ENCODE assay signal across 8 cellular contexts in genomic region chr4:47913858-47914218, GRCh38. TPM values are rescaled to one million over a fixed set of nuclear protein-coding genes. Genes with fewer than 3 reads are reported as not detected.
DNase-seq lines count a peak whose midpoint lies in the region; ATAC-seq and TF ChIP-seq lines count a peak whose summit lies in the region.

No MANE protein-coding gene starts in this region.

- peak overlapping the region; percentile 93 for H3K4me3 Mint-ChIP-seq in HFFc6
- peak overlapping the region; percentile 99 for H3K4me3 Mint-ChIP-seq in nephron progenitor cell

- H3K9me3 ChIP-seq in esophagus squamous epithelium (peaks cover 0 to 5% (median 0%) of the 10 kb centered on the region in 3 donors), thymus (ENCODE audit: control insufficient read depth) (no peaks in the 10 kb centered on the region)

- no peaks in the 10 kb centered on the region for H3K27me3 ChIP-seq in esophagus squamous epithelium
- H3K27me3 ChIP-seq in thymus (ENCODE audit: control insufficient read depth, insufficient read depth) = no peaks in the 10 kb centered on the region

- peak; percentile 11 for ATAC-seq in GM18508 (IDR thresholded peaks at IDR 0.05; ENCODE audit: insufficient read depth, unreplicated experiment)

- peaks cover 13% of the 10 kb centered on the region for H3K9me3 Mint-ChIP-seq in HFFc6
- peaks cover 17% of the 10 kb centered on the region for H3K9me3 Mint-ChIP-seq in nephron progenitor cell

- peaks cover 0 to 26% (median 10%) of the 10 kb centered on the region in 3 donors for H3K4me1 ChIP-seq in esophagus squamous epithelium
- peaks cover 8% of the 10 kb centered on the region for H3K4me1 ChIP-seq in thymus (ENCODE audit: control insufficient read depth, insufficient read depth, low read length)

- DNase-seq in HFFc6 (no peak), NCI-H1092 (lab: John Stamatoyannopoulos, UW) (peak; percentile 7), activated T-cell treated with anti-CD3 and anti-CD28 coated beads for 48 hours (ENCODE audit: low read depth) (peak; percentile 25), esophagus squamous epithelium (lab: John Stamatoyannopoulos, UW) (no peak), nephron progenitor cell (peak; percentile 63), superior temporal gyrus (ENCODE audit: extremely low spot score) (no peak)

- TF ChIP-seq POLR2A in esophagus squamous epithelium (IDR thresholded peaks at IDR 0.05) = no peak

- TF ChIP-seq CTCF in HFFc6 (IDR thresholded peaks at IDR 0.05) (no peak), esophagus squamous epithelium (IDR thresholded peaks at IDR 0.05) (no peak), nephron progenitor cell (IDR thresholded peaks at IDR 0.05) (no peak)

- H3K4me3 ChIP-seq in esophagus squamous epithelium = peak overlapping the region; percentile 59 to 95 (median 86)
- H3K4me3 ChIP-seq in thymus (ENCODE audit: low read length) = peak overlapping the region; percentile 81

- H3K27ac Mint-ChIP-seq in HFFc6 (peak overlapping the region; percentile 89), nephron progenitor cell (peak overlapping the region; percentile 88)

- H3K4me1 Mint-ChIP-seq in HFFc6 (ENCODE audit: low read depth) (peaks cover 35% of the 10 kb centered on the region), nephron progenitor cell (peaks cover 29% of the 10 kb centered on the region)

- H3K36me3 ChIP-seq in esophagus squamous epithelium (peaks cover 0 to 25% (median 0%) of the 10 kb centered on the region in 3 donors), thymus (ENCODE audit: control insufficient read depth, insufficient read depth) (no peaks in the 10 kb centered on the region)

- H3K27me3 Mint-ChIP-seq in HFFc6 (ENCODE audit: insufficient read depth) (peaks cover 5% of the 10 kb centered on the region), nephron progenitor cell (ENCODE audit: low read depth, poor library complexity) (no peaks in the 10 kb centered on the region)

- 0% methylated on average over 12 to 17 of the region's 30 CpGs for WGBS in esophagus squamous epithelium, 2 donors
- WGBS in thymus = under 1% methylated on average over 30 of the region's 30 CpGs

- H3K36me3 Mint-ChIP-seq in HFFc6 (ENCODE audit: low read depth) = peaks cover 37% of the 10 kb centered on the region
- H3K36me3 Mint-ChIP-seq in nephron progenitor cell (ENCODE audit: low read depth) = peaks cover 47% of the 10 kb centered on the region

- intact Hi-C loops in esophagus squamous epithelium (cut with DNase I) = no loop called here

- peak overlapping the region; percentile 78 to 90 (median 84) for H3K27ac ChIP-seq in esophagus squamous epithelium
- H3K27ac ChIP-seq in thymus (ENCODE audit: low read depth) = no peak overlapping the region

RNA-seq across cellular contexts. Expression of gene NFXL1, which starts 0.5 kb away (rescaled TPM):
- total RNA-seq in HFFc6 (2021; fragmentation: NEBNext Ultra II Directional; extraction: Animal tissue kit (Norgen Biotek cat#: 25700)) = 10 to 100 TPM in 3 of 6 experiments, 1 to 10 TPM in 3; 8.4 to 10.8 (median 10.0) TPM
- total RNA-seq in esophagus squamous epithelium = 10 to 100 TPM in 1 of 4 donors, 1 to 10 TPM in 3; 5.2 to 13.4 (median 7.5) TPM
- polyA plus RNA-seq in thymus = 8.7 TPM

Comparison
In these comparisons a context has a peak if more than half of its experiments do, and no peak if none do; other contexts are left out.
1. DNase-seq: peak in NCI-H1092 (single experiment), activated T-cell treated with anti-CD3 and anti-CD28 coated beads for 48 hours (single experiment) and nephron progenitor cell (single experiment); none in HFFc6 (single experiment), esophagus squamous epithelium (single experiment) and superior temporal gyrus (single experiment).